34 cellular contexts compared by ENCODE assay signal in genomic region chr7:11795231-11795630, GRCh38. TPM values are rescaled to one million over a fixed set of nuclear protein-coding genes. Genes with fewer than 3 reads are reported as not detected.
"Had no signal": no experiment of that assay in that cellular context is flagged by ENCODE, and none has a peak within 500 bp of the region (broad histone marks: within the 10 kb centered on the region; RNA-seq: fewer than 3 reads in every experiment).

No MANE protein-coding gene starts in this region.

- H3K9me3 ChIP-seq: MG63 had no signal

- DNase-seq: Karpas-422, Kasumi-1, MG63, MM.1S, MV-4-11, NCI-H1048, NCI-H1092, NCI-H1092 treated with DMSO at 0.1 percent for 48 hours, NCI-H1105, NCI-H1105 treated with DMSO at 0.1 percent for 48 hours, NCI-H1417, NCI-H1417 treated with DMSO at 0.1 percent for 48 hours, NCI-H1436, NCI-H1436 treated with DMSO at 0.1 percent for 48 hours, NCI-H146, NCI-H1694, NCI-H1694 treated with DMSO at 0.1 percent for 48 hours, NCI-H187, NCI-H187 treated with DMSO at 0.1 percent for 48 hours, NCI-H1930, NCI-H2029, NCI-H2029 treated with DMSO at 0.1 percent for 48 hours, NCI-H2081, NCI-H2081 treated with DMSO at 0.1 percent for 48 hours, NCI-H2107, NCI-H2171, NCI-H2171 treated with DMSO at 0.1 percent for 48 hours, NCI-H226, NCI-H345, NCI-H446, NCI-H446 treated with DMSO at 0.1 percent for 48 hours, NCI-H510A, NCI-H510A treated with DMSO at 0.1 percent for 48 hours had no signal

- H3K27me3 ChIP-seq: MG63 had no signal

- H3K36me3 ChIP-seq: MG63 had no signal

- H3K4me3 ChIP-seq: MG63 had no signal

RNA-seq across cellular contexts. Expression of gene THSD7A, which starts 36.8 kb away (rescaled TPM):
- total RNA-seq: MCF 10A had no signal
